33 cellular contexts compared by ENCODE assay signal in the genomic region with DNA sequence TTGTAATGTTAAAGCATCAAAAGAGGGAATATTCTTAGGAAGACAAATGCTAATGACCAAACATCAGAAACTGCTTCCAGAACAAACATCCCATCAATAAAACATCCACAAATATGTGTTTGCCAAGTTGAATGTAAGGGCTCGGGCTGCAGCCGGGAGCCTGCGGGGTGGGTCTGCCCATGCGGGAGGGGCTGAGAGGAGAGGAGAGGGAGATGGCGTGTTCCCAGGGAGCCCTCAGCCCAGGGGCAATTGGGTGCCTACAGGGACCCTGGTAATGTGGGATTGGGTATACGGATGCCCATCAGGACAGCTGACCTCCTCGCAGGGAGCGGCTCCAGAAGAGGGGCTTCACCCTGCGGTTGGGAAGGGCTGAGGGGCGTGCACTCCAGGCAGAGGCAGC. TPM values are rescaled to one million over a fixed set of nuclear protein-coding genes. Genes with fewer than 3 reads are reported as not detected.
"Had no signal": no experiment of that assay in that cellular context is flagged by ENCODE, and none has a peak within 500 bp of the region (broad histone marks: within the 10 kb centered on the region; RNA-seq: fewer than 3 reads in every experiment).

No MANE protein-coding gene starts in this region.

- H3K27ac ChIP-seq: ovary, parathyroid adenoma, psoas muscle, skin epidermis, spleen, suprapubic skin, testis, tibial artery, transverse colon, upper lobe of right lung, uterus had no signal

- H3K4me3 Mint-ChIP-seq: naive thymus-derived CD4-positive, alpha-beta T cell; natural killer cell; nephron; stimulated activated memory B cell treated with anti-CD40 and anti-IgM and Interleukin-4, amounts not matched to agents 10 μg/mL and 1 μg/mL and 100 μg/mL, for 72 hours; stimulated activated naive CD8-positive, alpha-beta T cell treated with anti-CD3 and anti-CD28 coated beads, Interleukin-15, amount 100 ng/mL, for 72 hours; type B pancreatic cell had no signal

- H3K4me2 ChIP-seq: smooth muscle cell had no signal

- H3K4me3 ChIP-seq: ovary, psoas muscle, skin epidermis, smooth muscle cell, spleen, suprapubic skin, testis, tibial artery, transverse colon, upper lobe of right lung, uterus had no signal

- H3K79me2 ChIP-seq: parathyroid adenoma had no signal

- H3K9ac ChIP-seq: parathyroid adenoma had no signal

- H3K27ac Mint-ChIP-seq: naive thymus-derived CD4-positive, alpha-beta T cell; progenitor cell of endocrine pancreas; stimulated activated memory B cell treated with anti-CD40 and anti-IgM and Interleukin-4, amounts not matched to agents 10 μg/mL and 1 μg/mL and 100 μg/mL, for 72 hours; stimulated activated naive CD8-positive, alpha-beta T cell treated with anti-CD3 and anti-CD28 coated beads, Interleukin-15, amount 100 ng/mL, for 72 hours; type B pancreatic cell had no signal

- H3K27me3 ChIP-seq: ovary, testis, transverse colon, upper lobe of right lung, uterus had no signal

- H3K4me1 Mint-ChIP-seq: stimulated activated memory B cell treated with anti-CD40 and anti-IgM and Interleukin-4, amounts not matched to agents 10 μg/mL and 1 μg/mL and 100 μg/mL, for 72 hours; stimulated activated naive CD8-positive, alpha-beta T cell treated with anti-CD3 and anti-CD28 coated beads, Interleukin-15, amount 100 ng/mL, for 72 hours had no signal

- H3K4me1 ChIP-seq: parathyroid adenoma, psoas muscle, spleen, suprapubic skin, testis, tibial artery, transverse colon, upper lobe of right lung, uterus had no signal

- DNase-seq: naive thymus-derived CD4-positive, alpha-beta T cell; natural killer cell; occipital lobe; ovary; posterior cingulate gyrus; psoas muscle; spleen; stimulated activated CD4-positive, alpha-beta T cell treated with anti-CD3 and anti-CD28 coated beads, Interleukin-12 subunit alpha, Interleukin-12 subunit beta, amount 100 ng/mL, for 4 hours; stimulated activated CD4-positive, alpha-beta T cell treated with anti-CD3 and anti-CD28 coated beads, Interleukin-1b, Interleukin-23, amount 100 ng/mL, for 48 hours; stimulated activated CD4-positive, alpha-beta T cell treated with anti-CD3 and anti-CD28 coated beads, Interleukin-4, amount 100 ng/mL, for 1 hour; stimulated activated CD4-positive, alpha-beta T cell treated with anti-CD3 and anti-CD28 coated beads, Interleukin-4, amount 100 ng/mL, for 4 hours; stimulated activated CD8-positive, alpha-beta memory T cell treated with anti-CD3 and anti-CD28 coated beads, Interleukin-4, amount 100 ng/mL, for 48 hours; stimulated activated naive CD4-positive, alpha-beta T cell; stimulated activated naive CD8-positive, alpha-beta T cell treated with anti-CD3 and anti-CD28 coated beads, Interleukin-15, amount 100 ng/mL, for 72 hours; stimulated activated naive CD8-positive, alpha-beta T cell treated with anti-CD3 and anti-CD28 coated beads, Interleukin-15, Interleukin-2, amounts not matched to agents 100 U/mL and 50 U/mL, for 24 hours; substantia nigra; testis; tibial artery; transverse colon; upper lobe of right lung; uterus had no signal

- H3K9me3 ChIP-seq: ovary, psoas muscle, spleen, suprapubic skin, testis, tibial artery, transverse colon, upper lobe of right lung, uterus had no signal

- H3K9me3 Mint-ChIP-seq: natural killer cell; nephron; stimulated activated naive CD8-positive, alpha-beta T cell treated with anti-CD3 and anti-CD28 coated beads, Interleukin-15, amount 100 ng/mL, for 72 hours; type B pancreatic cell had no signal

- H3K36me3 ChIP-seq: ovary, spleen, suprapubic skin, tibial artery, transverse colon, upper lobe of right lung, uterus had no signal

- H2AFZ ChIP-seq: parathyroid adenoma had no signal

- ATAC-seq: naive thymus-derived CD4-positive, alpha-beta T cell; natural killer cell; psoas muscle; stimulated activated memory B cell treated with anti-CD40 and anti-IgM and Interleukin-4, amounts not matched to agents 10 μg/mL and 1 μg/mL and 100 μg/mL, for 72 hours; stimulated activated naive CD8-positive, alpha-beta T cell treated with anti-CD3 and anti-CD28 coated beads, Interleukin-15, amount 100 ng/mL, for 72 hours; stimulated activated naive CD8-positive, alpha-beta T cell treated with anti-CD3 and anti-CD28 coated beads, Interleukin-15, Interleukin-2, amounts not matched to agents 100 U/mL and 50 U/mL, for 24 hours; upper lobe of right lung had no signal

- H3K36me3 Mint-ChIP-seq: naive thymus-derived CD4-positive, alpha-beta T cell; natural killer cell; stimulated activated memory B cell treated with anti-CD40 and anti-IgM and Interleukin-4, amounts not matched to agents 10 μg/mL and 1 μg/mL and 100 μg/mL, for 72 hours; type B pancreatic cell had no signal

RNA-seq across cellular contexts. Expression of a gene that starts 38.4 kb away (rescaled TPM):
- total RNA-seq: naive thymus-derived CD4-positive, alpha-beta T cell; natural killer cell; occipital lobe; osteoblast; psoas muscle; renal cortical epithelial cell; smooth muscle cell; spleen; transverse colon; uterus had no signal
- polyA plus RNA-seq: naive thymus-derived CD4-positive, alpha-beta T cell; neural cell; ovary; psoas muscle; smooth muscle cell; spleen; urinary bladder had no signal
